Comparison of ENCODE assay signal across 18 cellular contexts in genomic region chr19:2334986-2335846, GRCh38. TPM values are rescaled to one million over a fixed set of nuclear protein-coding genes. Genes with fewer than 3 reads are reported as not detected.
DNase-seq lines count a peak whose midpoint lies in the region; ATAC-seq and TF ChIP-seq lines count a peak whose summit lies in the region.
"Had no signal": no experiment of that assay in that cellular context is flagged by ENCODE, and none has a peak within 500 bp of the region (broad histone marks: within the 10 kb centered on the region; RNA-seq: fewer than 3 reads in every experiment).

No MANE protein-coding gene starts in this region.

- peaks cover 33% of the 10 kb centered on the region for H3K36me3 ChIP-seq in WERI-Rb-1

- peak overlapping the region; percentile 52 for H3K27ac Mint-ChIP-seq in activated naive CD8-positive, alpha-beta T cell
- no peak overlapping the region for H3K27ac Mint-ChIP-seq in activated naive CD8-positive, alpha-beta T cell treated with anti-CD3 and anti-CD28 coated beads for 36 hours
- H3K27ac Mint-ChIP-seq in endothelial cell (ENCODE audit: unreplicated experiment), result no peak overlapping the region
- H3K27ac Mint-ChIP-seq in stimulated activated memory B cell treated with anti-CD40 and anti-IgM and Interleukin-4, amounts not matched to agents 10 μg/mL and 1 μg/mL and 100 μg/mL, for 72 hours, result peak overlapping the region; percentile 50

- H3K9me3 Mint-ChIP-seq in activated naive CD8-positive, alpha-beta T cell (ENCODE audit: low read depth), result no peaks in the 10 kb centered on the region
- H3K9me3 Mint-ChIP-seq in activated naive CD8-positive, alpha-beta T cell treated with anti-CD3 and anti-CD28 coated beads for 36 hours, result peaks cover 7% of the 10 kb centered on the region
- H3K9me3 Mint-ChIP-seq in endothelial cell (ENCODE audit: unreplicated experiment), result peaks cover 4% of the 10 kb centered on the region
- H3K9me3 Mint-ChIP-seq in stimulated activated memory B cell treated with anti-CD40 and anti-IgM and Interleukin-4, amounts not matched to agents 10 μg/mL and 1 μg/mL and 100 μg/mL, for 72 hours, result peaks cover 6% of the 10 kb centered on the region

- H3K27ac ChIP-seq in RWPE1, result peak overlapping the region; percentile 22
- H3K27ac ChIP-seq in WERI-Rb-1, result no peak overlapping the region
- H3K27ac ChIP-seq: psoas muscle, vagina had no signal

- TF ChIP-seq CTCF in RWPE1 (conservative IDR thresholded peaks at IDR 0.05; ENCODE audit: low read depth) (no peak), endothelial cell (IDR thresholded peaks at IDR 0.05; ENCODE audit: unreplicated experiment) (no peak), WERI-Rb-1 (IDR thresholded peaks at IDR 0.05; ENCODE audit: low read depth, low read length) (no peak)

- H3K9me3 ChIP-seq in WERI-Rb-1 (ENCODE audit: severe bottlenecking), result no peaks in the 10 kb centered on the region
- H3K9me3 ChIP-seq: psoas muscle, vagina had no signal

- CTCF ChIA-PET in RWPE1 (lab: Yijun Ruan, JAX), result no interaction called here

- ATAC-seq in stimulated activated memory B cell treated with anti-CD40 and anti-IgM and Interleukin-4, amounts not matched to agents 10 μg/mL and 1 μg/mL and 100 μg/mL, for 72 hours, result no peak
- ATAC-seq: left lobe of liver, psoas muscle had no signal

- no peaks in the 10 kb centered on the region for H3K27me3 Mint-ChIP-seq in activated naive CD8-positive, alpha-beta T cell
- no peaks in the 10 kb centered on the region for H3K27me3 Mint-ChIP-seq in activated naive CD8-positive, alpha-beta T cell treated with anti-CD3 and anti-CD28 coated beads for 36 hours
- peaks cover 8% of the 10 kb centered on the region for H3K27me3 Mint-ChIP-seq in endothelial cell (ENCODE audit: unreplicated experiment)
- H3K27me3 Mint-ChIP-seq in stimulated activated memory B cell treated with anti-CD40 and anti-IgM and Interleukin-4, amounts not matched to agents 10 μg/mL and 1 μg/mL and 100 μg/mL, for 72 hours, result no peaks in the 10 kb centered on the region

- POLR2A ChIA-PET in RWPE1 (lab: Yijun Ruan, JAX; ENCODE audit: low non-redundant PET), result no interaction called here

- H3K36me3 Mint-ChIP-seq in activated naive CD8-positive, alpha-beta T cell, result peaks cover 3% of the 10 kb centered on the region
- H3K36me3 Mint-ChIP-seq in activated naive CD8-positive, alpha-beta T cell treated with anti-CD3 and anti-CD28 coated beads for 36 hours, result peaks cover 20% of the 10 kb centered on the region
- H3K36me3 Mint-ChIP-seq in endothelial cell (ENCODE audit: low read depth, unreplicated experiment), result peaks cover 9% of the 10 kb centered on the region
- H3K36me3 Mint-ChIP-seq in stimulated activated memory B cell treated with anti-CD40 and anti-IgM and Interleukin-4, amounts not matched to agents 10 μg/mL and 1 μg/mL and 100 μg/mL, for 72 hours, result peaks cover 31% of the 10 kb centered on the region

- H3K4me3 ChIP-seq in WERI-Rb-1 (ENCODE audit: low read depth, low read length), result no peak overlapping the region
- H3K4me3 ChIP-seq: psoas muscle, vagina had no signal

- no peak overlapping the region for H3K4me3 Mint-ChIP-seq in activated naive CD8-positive, alpha-beta T cell
- no peak overlapping the region for H3K4me3 Mint-ChIP-seq in activated naive CD8-positive, alpha-beta T cell treated with anti-CD3 and anti-CD28 coated beads for 36 hours
- H3K4me3 Mint-ChIP-seq in endothelial cell (ENCODE audit: unreplicated experiment), result peak overlapping the region; percentile 20
- H3K4me3 Mint-ChIP-seq in stimulated activated memory B cell treated with anti-CD40 and anti-IgM and Interleukin-4, amounts not matched to agents 10 μg/mL and 1 μg/mL and 100 μg/mL, for 72 hours, result no peak overlapping the region

- no peaks in the 10 kb centered on the region for H3K27me3 ChIP-seq in WERI-Rb-1 (ENCODE audit: insufficient read depth, low read depth, severe bottlenecking)
- H3K27me3 ChIP-seq: vagina had no signal

- H3K4me1 Mint-ChIP-seq in activated naive CD8-positive, alpha-beta T cell (ENCODE audit: low read depth), result peaks cover 38% of the 10 kb centered on the region
- H3K4me1 Mint-ChIP-seq in activated naive CD8-positive, alpha-beta T cell treated with anti-CD3 and anti-CD28 coated beads for 36 hours, result peaks cover 32% of the 10 kb centered on the region
- H3K4me1 Mint-ChIP-seq in endothelial cell (ENCODE audit: unreplicated experiment), result peaks cover 11% of the 10 kb centered on the region
- H3K4me1 Mint-ChIP-seq in stimulated activated memory B cell treated with anti-CD40 and anti-IgM and Interleukin-4, amounts not matched to agents 10 μg/mL and 1 μg/mL and 100 μg/mL, for 72 hours, result peaks cover 61% of the 10 kb centered on the region

- no peak for DNase-seq in activated naive CD8-positive, alpha-beta T cell treated with anti-CD3 and anti-CD28 coated beads for 36 hours
- DNase-seq in RWPE1 (ENCODE audit: low spot score), result no peak
- no peak for DNase-seq in endothelial cell (ENCODE audit: low spot score)
- DNase-seq in central memory CD4-positive, alpha-beta T cell, result no peak
- no peak for DNase-seq in A172 (ENCODE audit: low spot score)
- no peak for DNase-seq in WERI-Rb-1
- DNase-seq: DMS 273 treated with DMSO at 0.1 percent for 48 hours; effector memory CD4-positive, alpha-beta T cell; NCI-H1694; NCI-H510A; psoas muscle; SIG-M5; stimulated activated CD4-positive, alpha-beta T cell treated with anti-CD3 and anti-CD28 coated beads, Interleukin-12 subunit alpha, Interleukin-12 subunit beta, amount 100 ng/mL, for 4 hours had no signal

RNA-seq across cellular contexts. Expression of gene SPPL2B, which starts 6.7 kb away (rescaled TPM):
- 10 to 100 TPM; 47.1 to 53.2 TPM for total RNA-seq in activated naive CD8-positive, alpha-beta T cell treated with anti-CD3 and anti-CD28 coated beads for 36 hours
- 75.2 TPM for total RNA-seq in endothelial cell (ENCODE audit: unreplicated experiment)
- total RNA-seq in A172 (2014; rRNA removed; shearing (Covaris generic)), result 51.9 and 60.7 TPM in 2 replicates

RNA-seq across cellular contexts. Expression of gene LSM7, which starts 6.8 kb away (rescaled TPM):
- total RNA-seq in activated naive CD8-positive, alpha-beta T cell treated with anti-CD3 and anti-CD28 coated beads for 36 hours, result 100 to 1,000 TPM; 175 to 187 TPM
- 108 TPM for total RNA-seq in endothelial cell (ENCODE audit: unreplicated experiment)
- total RNA-seq in A172 (2014; rRNA removed; shearing (Covaris generic)), result 493 and 592 TPM in 2 replicates

RNA-seq across cellular contexts. Expression of gene TMPRSS9, which starts 24.8 kb away (rescaled TPM):
- total RNA-seq in activated naive CD8-positive, alpha-beta T cell treated with anti-CD3 and anti-CD28 coated beads for 36 hours, result not detected
- total RNA-seq in endothelial cell (ENCODE audit: unreplicated experiment), result not detected
- not detected in 2 replicates for total RNA-seq in A172 (2014; rRNA removed; shearing (Covaris generic))
- total RNA-seq: M059J, vagina had no signal

RNA-seq across cellular contexts. Expression of gene LINGO3, which starts 27.3 kb away (rescaled TPM):
- total RNA-seq in activated naive CD8-positive, alpha-beta T cell treated with anti-CD3 and anti-CD28 coated beads for 36 hours, result under 1 TPM in 1 of 2 experiments, not detected in 1; 0.28 TPM
- not detected for total RNA-seq in endothelial cell (ENCODE audit: unreplicated experiment)
- not detected in 2 replicates for total RNA-seq in A172 (2014; rRNA removed; shearing (Covaris generic))
- total RNA-seq: left lobe of liver, M059J, psoas muscle, vagina had no signal

RNA-seq across cellular contexts. Expression of gene PEAK3, which starts 53.2 kb away (rescaled TPM):
- not detected for total RNA-seq in activated naive CD8-positive, alpha-beta T cell treated with anti-CD3 and anti-CD28 coated beads for 36 hours
- total RNA-seq in endothelial cell (ENCODE audit: unreplicated experiment), result 0.97 TPM
- total RNA-seq in A172 (2014; rRNA removed; shearing (Covaris generic)), result 0.22 and 1.7 TPM in 2 replicates
- total RNA-seq: M059J had no signal

Comparison
In these comparisons a context has a peak if more than half of its experiments do, and no peak if none do; other contexts are left out.
1. H3K27ac Mint-ChIP-seq: peak in activated naive CD8-positive, alpha-beta T cell (single experiment) and stimulated activated memory B cell treated with anti-CD40 and anti-IgM and Interleukin-4, amounts not matched to agents 10 μg/mL and 1 μg/mL and 100 μg/mL, for 72 hours (single experiment); none in activated naive CD8-positive, alpha-beta T cell treated with anti-CD3 and anti-CD28 coated beads for 36 hours (single experiment) and endothelial cell (single experiment).